ENCODE assay signal across 17 cellular contexts in the genomic region with DNA sequence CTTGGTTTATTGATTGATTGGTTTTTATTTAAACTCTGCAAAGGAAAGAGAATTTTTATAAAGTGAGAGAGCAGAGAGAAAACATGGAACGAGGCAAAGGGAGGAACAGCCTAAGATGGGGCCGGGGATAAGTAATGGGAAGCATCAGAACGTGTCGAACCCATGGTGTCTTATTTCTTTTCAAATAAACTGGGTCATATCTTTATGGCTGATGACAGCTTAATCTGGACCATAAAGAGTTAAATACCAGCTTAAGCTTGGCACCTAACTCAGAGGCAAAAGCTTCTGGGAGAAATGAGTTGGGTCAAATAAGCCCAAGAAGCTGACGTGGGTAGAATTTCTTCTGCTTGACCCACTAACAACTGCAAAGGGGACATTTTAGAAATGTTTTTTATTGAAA.
A peak's percentile ranks its signal among the peaks of the same experiment; 100 is the strongest.
DNase-seq lines count a peak whose midpoint lies in the region; ATAC-seq lines count a peak whose summit lies in the region.
"Had no signal": no experiment of that assay in that cellular context is flagged by ENCODE, and none has a peak within 500 bp of the region (broad histone marks: within the 10 kb centered on the region; RNA-seq: fewer than 3 reads in every experiment).

No MANE protein-coding gene starts in this region.

- peaks cover 61% of the 10 kb centered on the region for H3K4me1 Mint-ChIP-seq in activated naive CD4-positive, alpha-beta T cell treated with anti-CD3 and anti-CD28 coated beads, Interleukin-2, amount 50 U/mL, for 24 hours

- H3K9me3 Mint-ChIP-seq in activated naive CD4-positive, alpha-beta T cell treated with anti-CD3 and anti-CD28 coated beads, Interleukin-2, amount 50 U/mL, for 24 hours, result no peaks in the 10 kb centered on the region

- ATAC-seq in HG03378 (IDR thresholded peaks at IDR 0.05; ENCODE audit: unreplicated experiment), result no peak
- no peak for ATAC-seq in GM19324 (IDR thresholded peaks at IDR 0.05; ENCODE audit: low FRiP score, unreplicated experiment)
- ATAC-seq: HCT116, PC-3 had no signal

- H3K36me3 Mint-ChIP-seq in activated naive CD4-positive, alpha-beta T cell treated with anti-CD3 and anti-CD28 coated beads, Interleukin-2, amount 50 U/mL, for 24 hours, result peaks cover 16% of the 10 kb centered on the region

- DNase-seq in NCI-H82 (lab: John Stamatoyannopoulos, UW) (peak; percentile 49), NCI-H82 treated with DMSO at 0.1 percent for 48 hours (lab: John Stamatoyannopoulos, UW; ENCODE audit: unreplicated experiment) (no peak), left kidney (ENCODE audit: low read depth, low spot score) (peak; percentile 71), NCI-H146 (lab: John Stamatoyannopoulos, UW) (no peak)
- DNase-seq in activated naive CD4-positive, alpha-beta T cell treated with Interleukin-2 at 50 U/mL for 16 hours, result no peak
- DNase-seq: DND-41, GM23248, KBM-7, MV-4-11, NCI-H1417, NCI-H1930, NCI-H69, PC-3 had no signal

- peak overlapping the region; percentile 87 for H3K27ac Mint-ChIP-seq in activated naive CD4-positive, alpha-beta T cell treated with anti-CD3 and anti-CD28 coated beads, Interleukin-2, amount 50 U/mL, for 24 hours

- no peaks in the 10 kb centered on the region for H3K27me3 Mint-ChIP-seq in activated naive CD4-positive, alpha-beta T cell treated with anti-CD3 and anti-CD28 coated beads, Interleukin-2, amount 50 U/mL, for 24 hours

- peak overlapping the region; percentile 89 for H3K4me3 Mint-ChIP-seq in activated naive CD4-positive, alpha-beta T cell treated with anti-CD3 and anti-CD28 coated beads, Interleukin-2, amount 50 U/mL, for 24 hours

Comparison
In these comparisons a context has a peak if more than half of its experiments do, and no peak if none do; other contexts are left out.
1. DNase-seq: peak in NCI-H82 (single experiment) and left kidney (single experiment); none in NCI-H82 treated with DMSO at 0.1 percent for 48 hours (single experiment), activated naive CD4-positive, alpha-beta T cell treated with Interleukin-2 at 50 U/mL for 16 hours (single experiment) and NCI-H146 (single experiment).